Comparison of ENCODE assay signal across 22 cellular contexts in the genomic region with DNA sequence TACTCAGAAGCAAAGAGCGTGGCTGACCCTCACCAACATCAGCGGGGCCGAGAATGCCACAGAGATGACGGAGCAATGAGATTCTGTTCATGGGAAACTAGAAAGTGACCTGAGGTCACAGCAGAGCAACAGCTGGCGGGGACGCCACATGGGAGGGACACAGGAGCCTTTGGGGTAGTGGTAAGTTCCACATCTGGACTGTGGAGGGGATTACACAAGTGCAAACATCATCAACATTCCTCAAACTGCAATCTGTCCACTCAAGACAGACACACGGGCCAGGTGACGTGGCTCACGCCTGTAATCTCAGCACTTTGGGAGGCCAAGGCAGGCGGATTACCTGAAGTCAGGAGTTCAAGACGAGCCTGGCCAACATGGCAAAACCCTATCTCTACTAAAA. TPM values are rescaled to one million over a fixed set of nuclear protein-coding genes. Genes with fewer than 3 reads are reported as not detected.
DNase-seq lines count a peak whose midpoint lies in the region; ATAC-seq and TF ChIP-seq lines count a peak whose summit lies in the region.
"Had no signal": no experiment of that assay in that cellular context is flagged by ENCODE, and none has a peak within 500 bp of the region (broad histone marks: within the 10 kb centered on the region; RNA-seq: fewer than 3 reads in every experiment).

No MANE protein-coding gene starts in this region.

- H3K23ac ChIP-seq in mesenchymal stem cell (ENCODE audit: low read length in 2 of 2), result no peak overlapping the region

- peaks cover 26% of the 10 kb centered on the region for H3K79me1 ChIP-seq in mesenchymal stem cell (replicated peaks; ENCODE audit: low read length, poor library complexity, severe bottlenecking)

- peaks cover 17% of the 10 kb centered on the region for H3K36me3 Mint-ChIP-seq in activated CD8-positive, alpha-beta T cell treated with anti-CD3 and anti-CD28 coated beads for 36 hours (ENCODE audit: low read depth)
- peaks cover 24% of the 10 kb centered on the region for H3K36me3 Mint-ChIP-seq in activated CD8-positive, alpha-beta T cell treated with anti-CD3 and anti-CD28 coated beads, Interleukin-2, amount 10 ng/mL, durations not matched to agents 7 days and 5 days (ENCODE audit: low read depth)
- H3K36me3 Mint-ChIP-seq in stimulated activated naive CD8-positive, alpha-beta T cell treated with anti-CD3 and anti-CD28 coated beads, Interleukin-15, Interleukin-2, amounts not matched to agents 100 ng/mL and 50 ng/mL, for 24 hours (ENCODE audit: low read depth), result peaks cover 14% of the 10 kb centered on the region

- CTCF ChIA-PET in activated CD8-positive, alpha-beta T cell treated with anti-CD3 and anti-CD28 coated beads for 36 hours (lab: Charles Lee), result no interaction called here
- CTCF ChIA-PET in activated CD8-positive, alpha-beta T cell treated with anti-CD3 and anti-CD28 coated beads, Interleukin-2, amount 10 ng/mL, durations not matched to agents 7 days and 5 days (lab: Charles Lee), result no interaction called here

- no peak overlapping the region for H3K4me2 ChIP-seq in mesenchymal stem cell (ENCODE audit: low read length, poor library complexity, severe bottlenecking)
- H3K4me2 ChIP-seq: BLaER1 treated with 17β-estradiol and CSF1 and Interleukin-3, amounts not matched to agents 10 nM and 100 nM; GM23338 had no signal

- no peak overlapping the region for H3K9ac ChIP-seq in mesenchymal stem cell (ENCODE audit: low read length)
- H3K9ac ChIP-seq: BLaER1 treated with 17β-estradiol and CSF1 and Interleukin-3, amounts not matched to agents 10 nM and 100 nM had no signal

- H4K91ac ChIP-seq in mesenchymal stem cell (ENCODE audit: low read length), result no peak overlapping the region

- H3K4me1 ChIP-seq in mesenchymal stem cell (ENCODE audit: control insufficient read depth, insufficient read depth, low read depth, low read length), result peaks cover 6% of the 10 kb centered on the region

- intact Hi-C loops in activated CD8-positive, alpha-beta T cell treated with anti-CD3 and anti-CD28 coated beads for 36 hours (cut with micrococcal nuclease), result no loop called here

- H3K36me3 ChIP-seq in mesenchymal stem cell (ENCODE audit: control insufficient read depth in 1 of 2, insufficient read depth in 2 of 2, low read depth in 1 of 2, low read length in 2 of 2), result peaks cover 31 to 58% of the 10 kb centered on the region in 2 experiments

- H3K4me3 Mint-ChIP-seq in activated CD8-positive, alpha-beta T cell treated with anti-CD3 and anti-CD28 coated beads for 36 hours, result no peak overlapping the region
- no peak overlapping the region for H3K4me3 Mint-ChIP-seq in activated CD8-positive, alpha-beta T cell treated with anti-CD3 and anti-CD28 coated beads, Interleukin-2, amount 10 ng/mL, durations not matched to agents 7 days and 5 days
- H3K4me3 Mint-ChIP-seq in stimulated activated naive CD8-positive, alpha-beta T cell treated with anti-CD3 and anti-CD28 coated beads, Interleukin-15, Interleukin-2, amounts not matched to agents 100 ng/mL and 50 ng/mL, for 24 hours, result no peak overlapping the region
- H3K4me3 Mint-ChIP-seq: CD8-positive, alpha-beta T cell; GM23338 had no signal

- H4K8ac ChIP-seq in mesenchymal stem cell (ENCODE audit: low read length), result no peak overlapping the region

- H2BK5ac ChIP-seq in mesenchymal stem cell (ENCODE audit: low read depth, low read length, poor library complexity, severe bottlenecking), result no peak overlapping the region

- peak overlapping the region; percentile 38 for H3K27ac Mint-ChIP-seq in activated CD8-positive, alpha-beta T cell treated with anti-CD3 and anti-CD28 coated beads for 36 hours
- H3K27ac Mint-ChIP-seq in activated CD8-positive, alpha-beta T cell treated with anti-CD3 and anti-CD28 coated beads, Interleukin-2, amount 10 ng/mL, durations not matched to agents 7 days and 5 days, result no peak overlapping the region
- H3K27ac Mint-ChIP-seq in stimulated activated naive CD8-positive, alpha-beta T cell treated with anti-CD3 and anti-CD28 coated beads, Interleukin-15, Interleukin-2, amounts not matched to agents 100 ng/mL and 50 ng/mL, for 24 hours, result peak overlapping the region; percentile 26
- H3K27ac Mint-ChIP-seq: CD8-positive, alpha-beta T cell; GM23338 had no signal

- WGBS in mesenchymal stem cell, result 81% methylated on average over 10 of the region's 11 CpGs

- no peak for DNase-seq in activated CD8-positive, alpha-beta T cell treated with anti-CD3 and anti-CD28 coated beads for 36 hours
- no peak for DNase-seq in activated CD8-positive, alpha-beta T cell treated with anti-CD3 and anti-CD28 coated beads, Interleukin-2, amount 10 ng/mL, durations not matched to agents 7 days and 5 days
- no peak for DNase-seq in stimulated activated naive CD8-positive, alpha-beta T cell treated with anti-CD3 and anti-CD28 coated beads, Interleukin-15, Interleukin-2, amounts not matched to agents 100 U/mL and 50 U/mL, for 24 hours
- peak; percentile 79 for DNase-seq in mesenchymal stem cell
- DNase-seq in NCI-H2107 (lab: John Stamatoyannopoulos, UW), result no peak
- DNase-seq in GDM1 (lab: John Stamatoyannopoulos, UW), result no peak
- DNase-seq: 8988T; CD8-positive, alpha-beta T cell; DMS153; HCEC 1CT; Kasumi-1; MG63; NCI-H1417 treated with DMSO at 0.1 percent for 48 hours; NCI-H187; NCI-H2227 treated with DMSO at 0.1 percent for 48 hours; NCI-H510A had no signal

- no peak overlapping the region for H2BK12ac ChIP-seq in mesenchymal stem cell (ENCODE audit: low read length in 2 of 2)

- H3K27me3 Mint-ChIP-seq in activated CD8-positive, alpha-beta T cell treated with anti-CD3 and anti-CD28 coated beads for 36 hours, result no peaks in the 10 kb centered on the region
- no peaks in the 10 kb centered on the region for H3K27me3 Mint-ChIP-seq in activated CD8-positive, alpha-beta T cell treated with anti-CD3 and anti-CD28 coated beads, Interleukin-2, amount 10 ng/mL, durations not matched to agents 7 days and 5 days (ENCODE audit: low read depth)
- H3K27me3 Mint-ChIP-seq in stimulated activated naive CD8-positive, alpha-beta T cell treated with anti-CD3 and anti-CD28 coated beads, Interleukin-15, Interleukin-2, amounts not matched to agents 100 ng/mL and 50 ng/mL, for 24 hours, result no peaks in the 10 kb centered on the region

- no peak for ATAC-seq in activated CD8-positive, alpha-beta T cell treated with anti-CD3 and anti-CD28 coated beads for 36 hours
- no peak for ATAC-seq in activated CD8-positive, alpha-beta T cell treated with anti-CD3 and anti-CD28 coated beads, Interleukin-2, amount 10 ng/mL, durations not matched to agents 7 days and 5 days
- no peak for ATAC-seq in stimulated activated naive CD8-positive, alpha-beta T cell treated with anti-CD3 and anti-CD28 coated beads, Interleukin-15, Interleukin-2, amounts not matched to agents 100 U/mL and 50 U/mL, for 24 hours
- ATAC-seq in HG02970 (IDR thresholded peaks at IDR 0.05; ENCODE audit: low FRiP score, unreplicated experiment), result no peak
- ATAC-seq: CD8-positive, alpha-beta T cell; GM23338; SK-N-SH treated with all-trans-retinoic acid at 6 μM for 48 hours had no signal

- no peak overlapping the region for H2AFZ ChIP-seq in mesenchymal stem cell (ENCODE audit: low read depth, low read length)
- H2AFZ ChIP-seq: GM23338 had no signal

- H3K18ac ChIP-seq in mesenchymal stem cell (ENCODE audit: low read depth in 1 of 2, low read length in 2 of 2), result no peak overlapping the region

- H3K4me3 ChIP-seq in mesenchymal stem cell (ENCODE audit: insufficient read depth in 1 of 2, low read depth in 1 of 2, low read length in 2 of 2), result no peak overlapping the region
- H3K4me3 ChIP-seq: BLaER1 treated with 17β-estradiol and CSF1 and Interleukin-3, amounts not matched to agents 10 nM and 100 nM; GM23338; MG63 had no signal

- no peak overlapping the region for H2BK15ac ChIP-seq in mesenchymal stem cell (ENCODE audit: low read depth, poor library complexity, severe bottlenecking)

- no peak overlapping the region for H2AK5ac ChIP-seq in mesenchymal stem cell (ENCODE audit: low read length, severe bottlenecking)

- H3K14ac ChIP-seq in mesenchymal stem cell (ENCODE audit: low read length in 2 of 2), result no peak overlapping the region

- POLR2A ChIA-PET in activated CD8-positive, alpha-beta T cell treated with anti-CD3 and anti-CD28 coated beads for 36 hours (lab: Charles Lee), result interaction anchor here (0.7 kb wide), 1 partner anchor 339 kb away, joined by 3 read pairs; no protein-coding TSS in a partner anchor
- POLR2A ChIA-PET in activated CD8-positive, alpha-beta T cell treated with anti-CD3 and anti-CD28 coated beads, Interleukin-2, amount 10 ng/mL, durations not matched to agents 7 days and 5 days (lab: Charles Lee), result no interaction called here

- TF ChIP-seq CTCF in activated CD8-positive, alpha-beta T cell treated with anti-CD3 and anti-CD28 coated beads for 36 hours (IDR thresholded peaks at IDR 0.05), result no peak

- no peaks in the 10 kb centered on the region for H3K9me3 Mint-ChIP-seq in activated CD8-positive, alpha-beta T cell treated with anti-CD3 and anti-CD28 coated beads for 36 hours
- H3K9me3 Mint-ChIP-seq in activated CD8-positive, alpha-beta T cell treated with anti-CD3 and anti-CD28 coated beads, Interleukin-2, amount 10 ng/mL, durations not matched to agents 7 days and 5 days (ENCODE audit: insufficient read depth), result no peaks in the 10 kb centered on the region
- no peaks in the 10 kb centered on the region for H3K9me3 Mint-ChIP-seq in stimulated activated naive CD8-positive, alpha-beta T cell treated with anti-CD3 and anti-CD28 coated beads, Interleukin-15, Interleukin-2, amounts not matched to agents 100 ng/mL and 50 ng/mL, for 24 hours
- H3K9me3 Mint-ChIP-seq: CD8-positive, alpha-beta T cell; GM23338 had no signal

- H2BK120ac ChIP-seq in mesenchymal stem cell (ENCODE audit: low read depth, low read length), result no peak overlapping the region

- H3K27me3 ChIP-seq in mesenchymal stem cell (ENCODE audit: control insufficient read depth in 1 of 2, insufficient read depth in 1 of 2, low read length in 2 of 2), result no peaks in the 10 kb centered on the region
- H3K27me3 ChIP-seq: BLaER1 treated with 17β-estradiol and CSF1 and Interleukin-3, amounts not matched to agents 10 nM and 100 nM; MG63 had no signal

- no peaks in the 10 kb centered on the region for H3K9me3 ChIP-seq in mesenchymal stem cell (ENCODE audit: control insufficient read depth, low read length)
- H3K9me3 ChIP-seq: BLaER1 treated with 17β-estradiol and CSF1 and Interleukin-3, amounts not matched to agents 10 nM and 100 nM; MG63 had no signal

- H3K4ac ChIP-seq in mesenchymal stem cell (ENCODE audit: low read depth in 1 of 2, low read length in 2 of 2), result no peak overlapping the region

- H3K27ac ChIP-seq in mesenchymal stem cell (ENCODE audit: low read length, poor library complexity, severe bottlenecking), result no peak overlapping the region
- H3K27ac ChIP-seq: BLaER1 treated with 17β-estradiol and CSF1 and Interleukin-3, amounts not matched to agents 10 nM and 100 nM had no signal

- H3K4me1 Mint-ChIP-seq in activated CD8-positive, alpha-beta T cell treated with anti-CD3 and anti-CD28 coated beads for 36 hours (ENCODE audit: low read depth), result peaks cover 13% of the 10 kb centered on the region
- H3K4me1 Mint-ChIP-seq in activated CD8-positive, alpha-beta T cell treated with anti-CD3 and anti-CD28 coated beads, Interleukin-2, amount 10 ng/mL, durations not matched to agents 7 days and 5 days (ENCODE audit: low read depth), result peaks cover 5% of the 10 kb centered on the region
- H3K4me1 Mint-ChIP-seq in stimulated activated naive CD8-positive, alpha-beta T cell treated with anti-CD3 and anti-CD28 coated beads, Interleukin-15, Interleukin-2, amounts not matched to agents 100 ng/mL and 50 ng/mL, for 24 hours (ENCODE audit: low read depth), result peaks cover 12% of the 10 kb centered on the region
- H3K4me1 Mint-ChIP-seq: GM23338 had no signal

RNA-seq across cellular contexts. Expression of gene HAGH, which starts 11.2 kb away (rescaled TPM):
- total RNA-seq in activated CD8-positive, alpha-beta T cell treated with anti-CD3 and anti-CD28 coated beads for 36 hours, result 10 to 100 TPM; 32.0 to 35.7 TPM
- total RNA-seq in activated CD8-positive, alpha-beta T cell treated with anti-CD3 and anti-CD28 coated beads, Interleukin-2, amount 10 ng/mL, durations not matched to agents 7 days and 5 days, result 10 to 100 TPM; 48.0 to 50.4 TPM
- polyA plus RNA-seq in mesenchymal stem cell (2013, experiment 1 of 2), result 26.1 TPM
- 26.5 TPM for polyA plus RNA-seq in mesenchymal stem cell (2013, experiment 2 of 2)

RNA-seq across cellular contexts. Expression of gene FAHD1, which starts 11.5 kb away (rescaled TPM):
- 10 to 100 TPM; 14.2 to 17.8 TPM for total RNA-seq in activated CD8-positive, alpha-beta T cell treated with anti-CD3 and anti-CD28 coated beads for 36 hours
- total RNA-seq in activated CD8-positive, alpha-beta T cell treated with anti-CD3 and anti-CD28 coated beads, Interleukin-2, amount 10 ng/mL, durations not matched to agents 7 days and 5 days, result 10 to 100 TPM; 14.5 to 14.6 TPM
- polyA plus RNA-seq in mesenchymal stem cell (2013, experiment 1 of 2), result 44.9 TPM
- polyA plus RNA-seq in mesenchymal stem cell (2013, experiment 2 of 2), result 44.5 TPM

RNA-seq across cellular contexts. Expression of gene IGFALS, which starts 22.0 kb away (rescaled TPM):
- not detected for total RNA-seq in activated CD8-positive, alpha-beta T cell treated with anti-CD3 and anti-CD28 coated beads for 36 hours
- under 1 TPM in 1 of 2 experiments, not detected in 1; 0.13 TPM for total RNA-seq in activated CD8-positive, alpha-beta T cell treated with anti-CD3 and anti-CD28 coated beads, Interleukin-2, amount 10 ng/mL, durations not matched to agents 7 days and 5 days
- not detected for polyA plus RNA-seq in mesenchymal stem cell (2013, experiment 1 of 2)
- polyA plus RNA-seq in mesenchymal stem cell (2013, experiment 2 of 2), result not detected
- total RNA-seq: Daoy, GM23338 had no signal

RNA-seq across cellular contexts. Expression of gene NUBP2, which starts 32.7 kb away (rescaled TPM):
- total RNA-seq in activated CD8-positive, alpha-beta T cell treated with anti-CD3 and anti-CD28 coated beads for 36 hours, result 10 to 100 TPM; 43.5 to 45.0 TPM
- 10 to 100 TPM; 58.5 to 61.8 TPM for total RNA-seq in activated CD8-positive, alpha-beta T cell treated with anti-CD3 and anti-CD28 coated beads, Interleukin-2, amount 10 ng/mL, durations not matched to agents 7 days and 5 days
- polyA plus RNA-seq in mesenchymal stem cell (2013, experiment 1 of 2), result 34.4 TPM
- polyA plus RNA-seq in mesenchymal stem cell (2013, experiment 2 of 2), result 35.3 TPM

RNA-seq across cellular contexts. Expression of gene SPSB3, which starts 33.1 kb away (rescaled TPM):
- total RNA-seq in activated CD8-positive, alpha-beta T cell treated with anti-CD3 and anti-CD28 coated beads for 36 hours, result 10 to 100 TPM; 14.4 to 15.2 TPM
- total RNA-seq in activated CD8-positive, alpha-beta T cell treated with anti-CD3 and anti-CD28 coated beads, Interleukin-2, amount 10 ng/mL, durations not matched to agents 7 days and 5 days, result 10 to 100 TPM; 31.1 to 33.0 TPM
- polyA plus RNA-seq in mesenchymal stem cell (2013, experiment 1 of 2), result 15.8 TPM
- polyA plus RNA-seq in mesenchymal stem cell (2013, experiment 2 of 2), result 14.9 TPM
